Comparison of ENCODE assay signal across 16 cellular contexts in genomic region chr10:98815039-98815660, GRCh38.
DNase-seq lines count a peak whose midpoint lies in the region; ATAC-seq, FAIRE-seq and TF ChIP-seq lines count a peak whose summit lies in the region.
"Had no signal": no experiment of that assay in that cellular context is flagged by ENCODE, and none has a peak within 500 bp of the region (broad histone marks: within the 10 kb centered on the region; RNA-seq: fewer than 3 reads in every experiment).

No MANE protein-coding gene starts in this region.

- H3K36me3 ChIP-seq in NT2/D1 (ENCODE audit: insufficient read depth, insufficient read length, low read length) (no peaks in the 10 kb centered on the region), small intestine (ENCODE audit: control insufficient read depth in 2 of 2, insufficient read depth in 2 of 2, low read length in 2 of 2) (no peaks in the 10 kb centered on the region)
- H3K36me3 ChIP-seq: BLaER1 had no signal

- no peak overlapping the region for H3K4me3 Mint-ChIP-seq in activated T-helper 17 cell treated with anti-CD3 and anti-CD28 coated beads, Interleukin-2, amount 50 U/mL, for 72 hours
- H3K4me3 Mint-ChIP-seq: CD8-positive, alpha-beta memory T cell had no signal

- H3K27me3 Mint-ChIP-seq in activated T-helper 17 cell treated with anti-CD3 and anti-CD28 coated beads, Interleukin-2, amount 50 U/mL, for 72 hours: no peaks in the 10 kb centered on the region

- H3K9me3 ChIP-seq in NT2/D1 (ENCODE audit: insufficient read depth, low read length) (no peaks in the 10 kb centered on the region), small intestine (ENCODE audit: control insufficient read depth, low read depth) (no peaks in the 10 kb centered on the region)
- H3K9me3 ChIP-seq: A549, BLaER1, Caco-2 had no signal

- no peak for FAIRE-seq in small intestine (lab: Jason Lieb, UNC)
- no peak for FAIRE-seq in D721Med (lab: Jason Lieb, UNC)
- FAIRE-seq: A549 had no signal

- H3K27me3 ChIP-seq in NT2/D1 (ENCODE audit: insufficient read depth, insufficient read length) (no peaks in the 10 kb centered on the region), small intestine (ENCODE audit: control insufficient read depth in 2 of 2, insufficient read depth in 2 of 2, low read length in 2 of 2) (no peaks in the 10 kb centered on the region)
- H3K27me3 ChIP-seq: BLaER1 had no signal

- no peaks in the 10 kb centered on the region for H3K4me1 ChIP-seq in NT2/D1 (ENCODE audit: insufficient read depth, insufficient read length)
- no peaks in the 10 kb centered on the region for H3K4me1 ChIP-seq in small intestine (ENCODE audit: control insufficient read depth in 2 of 2, insufficient read depth in 1 of 2, low read depth in 1 of 2, low read length in 1 of 2)
- H3K4me1 ChIP-seq: A549, BLaER1, Caco-2 had no signal

- no peaks in the 10 kb centered on the region for H3K36me3 Mint-ChIP-seq in activated T-helper 17 cell treated with anti-CD3 and anti-CD28 coated beads, Interleukin-2, amount 50 U/mL, for 72 hours (ENCODE audit: low read depth)
- H3K36me3 Mint-ChIP-seq: CD8-positive, alpha-beta memory T cell had no signal

- H3K27ac Mint-ChIP-seq in activated T-helper 17 cell treated with anti-CD3 and anti-CD28 coated beads, Interleukin-2, amount 50 U/mL, for 72 hours: no peak overlapping the region
- H3K27ac Mint-ChIP-seq: CD8-positive, alpha-beta memory T cell had no signal

- 66 to 70% (median 66%) methylated on average over 2 of the region's 2 CpGs for WGBS in small intestine, 3 donors

- H3K9ac ChIP-seq in NT2/D1 (ENCODE audit: insufficient read length, low read depth): no peak overlapping the region
- H3K9ac ChIP-seq: BLaER1, KMS-11 had no signal

- no peak for ATAC-seq in activated T-helper 17 cell treated with anti-CD3 and anti-CD28 coated beads, Interleukin-2, amount 50 U/mL, for 72 hours (replicated peaks)
- ATAC-seq: A549, HCT116 had no signal

- peak overlapping the region; percentile 11 to 45 for H3K27ac ChIP-seq in small intestine (ENCODE audit: low read depth in 1 of 2, low read length in 1 of 2)
- H3K27ac ChIP-seq: A549, BLaER1, KMS-11 had no signal

- H3K9me3 Mint-ChIP-seq in activated T-helper 17 cell treated with anti-CD3 and anti-CD28 coated beads, Interleukin-2, amount 50 U/mL, for 72 hours: no peaks in the 10 kb centered on the region

- TF ChIP-seq CTCF in D721Med (IDR thresholded peaks at IDR 0.05; ENCODE audit: insufficient read depth, missing control alignments): no peak

- DNase-seq in NT2/D1 (ENCODE audit: low read depth, low spot score) (peak; percentile 18), globus pallidus (ENCODE audit: low spot score) (peak; percentile 15), iPS-NIHi7 (ENCODE audit: extremely low spot score) (peak; percentile 20), small intestine (no peak), D721Med (ENCODE audit: insufficient read length, low spot score) (no peak), NOMO-1 (lab: John Stamatoyannopoulos, UW; ENCODE audit: unreplicated experiment in 2 of 2) (no peak), NCI-H146 (lab: John Stamatoyannopoulos, UW) (no peak)
- DNase-seq: Caco-2; CD8-positive, alpha-beta memory T cell; DMS53; IMR-90 had no signal

- H3K4me1 Mint-ChIP-seq in activated T-helper 17 cell treated with anti-CD3 and anti-CD28 coated beads, Interleukin-2, amount 50 U/mL, for 72 hours: no peaks in the 10 kb centered on the region
- H3K4me1 Mint-ChIP-seq: CD8-positive, alpha-beta memory T cell had no signal

- no peak overlapping the region for H3K4me3 ChIP-seq in NT2/D1 (ENCODE audit: insufficient read length, low read depth)
- H3K4me3 ChIP-seq in small intestine (ENCODE audit: low read depth in 1 of 2, low read length in 2 of 2): no peak overlapping the region
- H3K4me3 ChIP-seq: A549, BLaER1 had no signal

Comparison
In these comparisons a context has a peak if more than half of its experiments do, and no peak if none do; other contexts are left out.
1. DNase-seq: peak in NT2/D1 (single experiment), globus pallidus (single experiment) and iPS-NIHi7 (single experiment); none in small intestine (single experiment), D721Med (single experiment), NOMO-1 (0 of 2) and NCI-H146 (single experiment).